1 cellular context compared by ENCODE assay signal in genomic region chr18:623760-624620, GRCh38.
A peak's percentile ranks its signal among the peaks of the same experiment; 100 is the strongest.
TF ChIP-seq lines count a peak whose summit lies in the region.

No MANE protein-coding gene starts in this region.

TF ChIP-seq in K562, 482 proteins besides CTCF, POLR2A, EP300 and RAD21 (continued from another document):
- no peak for TF ChIP-seq ZBTB12 (CRISPR knock-in tag; IDR thresholded peaks at IDR 0.05)
- no peak for TF ChIP-seq HNRNPH1 (optimal IDR thresholded peaks at IDR 0.05; ENCODE audit: low read depth, low read length)
- TF ChIP-seq ZNF766 (CRISPR knock-in tag; conservative IDR thresholded peaks at IDR 0.05), result no peak
- TF ChIP-seq ATF6 (CRISPR knock-in tag; IDR thresholded peaks at IDR 0.05), result no peak
- peak; percentile 63 for TF ChIP-seq DEAF1 (CRISPR knock-in tag; IDR thresholded peaks at IDR 0.05)
- no peak for TF ChIP-seq STAT6 (CRISPR knock-in tag; IDR thresholded peaks at IDR 0.05)
- no peak for TF ChIP-seq NFYB (IDR thresholded peaks at IDR 0.05; ENCODE audit: extremely low read depth, insufficient read length)
- TF ChIP-seq BCL6 (CRISPR knock-in tag; IDR thresholded peaks at IDR 0.05), result no peak
- no peak for TF ChIP-seq TSHZ1 (CRISPR knock-in tag; IDR thresholded peaks at IDR 0.05)
- TF ChIP-seq HDAC3 (IDR thresholded peaks at IDR 0.05; ENCODE audit: borderline replicate concordance, partially characterized antibody), result peak; percentile 26
- no peak for TF ChIP-seq NR2C2 (CRISPR knock-in tag; IDR thresholded peaks at IDR 0.05)
- no peak for TF ChIP-seq NR2C2 (tag; IDR thresholded peaks at IDR 0.05)
- TF ChIP-seq RBM25 (IDR thresholded peaks at IDR 0.05; ENCODE audit: low read depth, low read length, severe bottlenecking), result no peak
- no peak for TF ChIP-seq HOMEZ (CRISPR knock-in tag; IDR thresholded peaks at IDR 0.05)
- no peak for TF ChIP-seq ZBTB49 (CRISPR knock-in tag; IDR thresholded peaks at IDR 0.05; ENCODE audit: borderline replicate concordance)
- TF ChIP-seq E2F5 (CRISPR knock-in tag; IDR thresholded peaks at IDR 0.05), result no peak
- TF ChIP-seq ARID3A (IDR thresholded peaks at IDR 0.05; ENCODE audit: borderline replicate concordance, low read depth, low read length), result peak; percentile 66; the same call in 1 of the 2 replicates
- no peak for TF ChIP-seq ZNF24 (IDR thresholded peaks at IDR 0.05)
- no peak for TF ChIP-seq LARP7 (IDR thresholded peaks at IDR 0.05)
